In the genomic region with DNA sequence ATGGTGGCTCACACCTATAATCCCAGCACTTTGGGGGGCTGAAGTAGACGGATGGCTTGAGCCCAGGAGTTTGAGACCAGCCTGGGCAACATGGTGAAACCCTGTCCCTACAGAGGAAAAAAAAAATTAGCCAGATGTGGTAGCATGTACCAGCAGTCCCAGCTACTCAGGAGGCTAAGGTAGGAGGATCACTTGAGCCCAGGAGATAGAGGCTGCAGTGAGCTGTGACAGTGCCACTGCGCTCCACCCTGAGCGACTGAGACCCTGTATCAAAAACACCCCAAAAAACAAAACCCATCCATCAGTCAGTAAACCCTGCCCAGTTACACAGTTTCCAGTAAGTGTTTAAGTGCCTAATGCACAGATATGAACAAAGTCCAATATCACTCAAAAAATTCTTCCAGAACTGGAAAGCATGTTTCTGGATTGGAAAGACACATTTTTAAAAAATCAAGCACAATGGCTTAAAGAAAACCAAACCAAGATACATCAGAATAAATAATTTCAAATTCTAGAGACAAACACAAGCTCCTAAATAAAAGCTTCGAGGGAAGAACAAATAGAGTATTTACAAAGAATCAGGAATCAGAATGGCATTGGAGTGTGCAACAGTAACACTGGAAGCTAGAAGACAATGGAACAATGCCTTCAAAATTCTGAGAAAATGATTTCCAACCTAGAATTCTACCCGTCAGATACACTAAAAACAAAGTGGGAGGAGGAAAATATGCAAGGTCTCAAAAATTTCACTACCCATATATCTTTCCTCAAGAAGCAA, we compare ENCODE assay signal across 31 cellular contexts.
DNase-seq lines count a peak whose midpoint lies in the region; ATAC-seq, FAIRE-seq and TF ChIP-seq lines count a peak whose summit lies in the region.
"Had no signal": no experiment of that assay in that cellular context is flagged by ENCODE, and none has a peak within 500 bp of the region (broad histone marks: within the 10 kb centered on the region; RNA-seq: fewer than 3 reads in every experiment).

No MANE protein-coding gene starts in this region.

- no peak overlapping the region for H3K18ac ChIP-seq in H9 (ENCODE audit: insufficient read length, low read depth, low read length)

- TF ChIP-seq CTCF in HepG2 (CRISPR knock-in tag; IDR thresholded peaks at IDR 0.05) (no peak), right lobe of liver (IDR thresholded peaks at IDR 0.05) (no peak), H9 (conservative IDR thresholded peaks at IDR 0.05) (no peak), upper lobe of left lung (IDR thresholded peaks at IDR 0.05) (no peak)

- H3K9ac ChIP-seq in HepG2 (ENCODE audit: insufficient read depth, low read depth, low read length) = no peak overlapping the region
- H3K9ac ChIP-seq in H9 (ENCODE audit: extremely low read depth, insufficient read length, low read length) = no peak overlapping the region
- H3K9ac ChIP-seq: BLaER1 had no signal

- H3K4me1 ChIP-seq in HepG2 (ENCODE audit: insufficient read depth, low read length) = peaks cover 71% of the 10 kb centered on the region
- H3K4me1 ChIP-seq in right lobe of liver = peaks cover 0 to 61% (median 9%) of the 10 kb centered on the region in 4 donors
- H3K4me1 ChIP-seq in H9 (ENCODE audit: insufficient read depth, low read length) = no peaks in the 10 kb centered on the region; the same call in 1 of the 2 replicates
- peaks cover 0 to 8% (median 6%) of the 10 kb centered on the region in 4 donors for H3K4me1 ChIP-seq in upper lobe of left lung
- H3K4me1 ChIP-seq: adrenal gland, psoas muscle, SJCRH30 had no signal

- H2AFZ ChIP-seq in HepG2 (ENCODE audit: low read length) (no peak overlapping the region), H9 (ENCODE audit: low read length) (no peak overlapping the region)

- no peak overlapping the region for H3T11ph ChIP-seq in H9 (ENCODE audit: low read length)

- TF ChIP-seq EP300 in HepG2 (IDR thresholded peaks at IDR 0.05; ENCODE audit: low read depth in 2 of 2, low read length in 2 of 2) = no peak
- no peak for TF ChIP-seq EP300 in HepG2 (CRISPR knock-in tag; IDR thresholded peaks at IDR 0.05; ENCODE audit: borderline replicate concordance)
- no peak for TF ChIP-seq EP300 in upper lobe of left lung (IDR thresholded peaks at IDR 0.05)

- no peak overlapping the region for H2BK15ac ChIP-seq in H9 (ENCODE audit: low read depth, low read length)

- ATAC-seq in HepG2 (peak; percentile 20; the same call in 2 of the 3 replicates), right lobe of liver (no peak), upper lobe of left lung (ENCODE audit: low FRiP score in 2 of 2) (no peak)
- ATAC-seq in central memory CD8-positive, alpha-beta T cell (replicated peaks; ENCODE audit: extremely low read depth, poor library complexity, severe bottlenecking) = no peak
- no peak for ATAC-seq in activated CD8-positive, alpha-beta memory T cell treated with anti-CD3 and anti-CD28 coated beads, Interleukin-2, amount 10 ng/mL, durations not matched to agents 7 days and 5 days
- ATAC-seq: body of pancreas; natural killer cell treated with Interleukin-12 subunit alpha and Interleukin-12 subunit beta and Interleukin-15 and Interleukin-18, amount 100 ng/mL, for 72 hours; psoas muscle had no signal

- no peaks in the 10 kb centered on the region for H3K9me3 Mint-ChIP-seq in H9
- no peaks in the 10 kb centered on the region for H3K9me3 Mint-ChIP-seq in central memory CD8-positive, alpha-beta T cell
- H3K9me3 Mint-ChIP-seq in activated CD8-positive, alpha-beta memory T cell treated with anti-CD3 and anti-CD28 coated beads, Interleukin-2, amount 10 ng/mL, durations not matched to agents 7 days and 5 days (ENCODE audit: low read depth) = no peaks in the 10 kb centered on the region
- H3K9me3 Mint-ChIP-seq: activated CD4-positive, alpha-beta memory T cell treated with anti-CD3 and anti-CD28 coated beads, Interleukin-2, amount 10 ng/mL, durations not matched to agents 7 days and 5 days; natural killer cell treated with Interleukin-12 subunit alpha and Interleukin-12 subunit beta and Interleukin-15 and Interleukin-18, amount 100 ng/mL, for 72 hours had no signal

- H3K36me3 Mint-ChIP-seq in H9 (ENCODE audit: insufficient read depth in 1 of 3, low read depth in 3 of 3) = peaks cover 0 to 8% (median 7%) of the 10 kb centered on the region in 3 experiments; a peak in 4 of 7 replicates
- peaks cover 7% of the 10 kb centered on the region for H3K36me3 Mint-ChIP-seq in central memory CD8-positive, alpha-beta T cell (ENCODE audit: insufficient read depth)
- peaks cover 12% of the 10 kb centered on the region for H3K36me3 Mint-ChIP-seq in activated CD8-positive, alpha-beta memory T cell treated with anti-CD3 and anti-CD28 coated beads, Interleukin-2, amount 10 ng/mL, durations not matched to agents 7 days and 5 days
- H3K36me3 Mint-ChIP-seq: natural killer cell treated with Interleukin-12 subunit alpha and Interleukin-12 subunit beta and Interleukin-15 and Interleukin-18, amount 100 ng/mL, for 72 hours had no signal

- H3K23me2 ChIP-seq in H9 (ENCODE audit: insufficient read length, low read depth, low read length, poor library complexity, severe bottlenecking) = no peaks in the 10 kb centered on the region

- no peak overlapping the region for H4K8ac ChIP-seq in H9 (replicated peaks; ENCODE audit: insufficient read length, low read depth, low read length)

- DNase-seq in HepG2 (ENCODE audit: low spot score) (no peak), right lobe of liver (no peak), H9 (no peak), NCI-H2107 treated with DMSO at 0.1 percent for 48 hours (lab: John Stamatoyannopoulos, UW; ENCODE audit: unreplicated experiment) (no peak), upper lobe of left lung (no peak)
- no peak for DNase-seq in central memory CD8-positive, alpha-beta T cell (ENCODE audit: low spot score in 2 of 2)
- no peak for DNase-seq in activated CD8-positive, alpha-beta memory T cell treated with anti-CD3 and anti-CD28 coated beads, Interleukin-2, amount 10 ng/mL, durations not matched to agents 7 days and 5 days
- DNase-seq: activated CD4-positive, alpha-beta memory T cell treated with anti-CD3 and anti-CD28 coated beads, Interleukin-2, amount 10 ng/mL, durations not matched to agents 7 days and 5 days; activated effector memory CD4-positive, alpha-beta T cell treated with Interleukin-2 at 50 U/mL for 16 hours; adrenal gland; body of pancreas; cerebellar nuclear complex; DMS79 treated with DMSO at 0.1 percent for 48 hours; dorsolateral prefrontal cortex; KG1; MG63; NCI-H1105; NCI-H187; NCI-H2171; psoas muscle; RPMI8226; sigmoid colon; stimulated activated CD4-positive, alpha-beta T cell treated with anti-CD3 and anti-CD28 coated beads, Interleukin-12 subunit alpha, Interleukin-12 subunit beta, amount 100 ng/mL, for 4 hours; stimulated activated CD4-positive, alpha-beta T cell treated with anti-CD3 and anti-CD28 coated beads, Interleukin-4, amount 100 ng/mL, for 24 hours; SW 1271; transverse colon had no signal

- H3K79me2 ChIP-seq in HepG2 (ENCODE audit: insufficient read depth, low read length) (peaks cover 93% of the 10 kb centered on the region), H9 (ENCODE audit: insufficient read depth, low read length) (peaks cover 8% of the 10 kb centered on the region; the same call in 1 of the 2 replicates)

- H3K56ac ChIP-seq in H9 (ENCODE audit: insufficient read length, low read depth, low read length) = no peak overlapping the region

- no peaks in the 10 kb centered on the region for H3K27me3 ChIP-seq in HepG2 (ENCODE audit: control insufficient read depth in 1 of 2, insufficient read depth in 2 of 2, low read length in 2 of 2)
- H3K27me3 ChIP-seq in right lobe of liver = no peaks in the 10 kb centered on the region
- H3K27me3 ChIP-seq in H9 (ENCODE audit: insufficient read depth, low read length) = no peaks in the 10 kb centered on the region
- no peaks in the 10 kb centered on the region for H3K27me3 ChIP-seq in upper lobe of left lung
- H3K27me3 ChIP-seq: adrenal gland, BLaER1, body of pancreas, dorsolateral prefrontal cortex, MG63, sigmoid colon, SJCRH30, transverse colon had no signal

- H4K5ac ChIP-seq in H9 (ENCODE audit: insufficient read length, low read depth, low read length) = no peak overlapping the region

- WGBS in HepG2 (ENCODE audit: low lambda C conversion rate) = 87% methylated on average over 5 of the region's 5 CpGs
- WGBS in right lobe of liver (ENCODE audit: insufficient coverage, low coverage, low lambda C conversion rate, missing lambda C conversion rate) = 71% methylated on average over 3 of the region's 5 CpGs
- WGBS in H9 (ENCODE audit: extremely low coverage, insufficient read length, low lambda C conversion rate) = no CpG with 5 or more reads among the region's 5 CpGs
- WGBS in upper lobe of left lung, 2 donors = 92 to 97% methylated on average over 5 of the region's 5 CpGs

- no peak for FAIRE-seq in HepG2 (lab: Jason Lieb, UNC)
- FAIRE-seq: frontal cortex, HTR-8/SVneo had no signal

- H3K9me3 ChIP-seq in HepG2 (ENCODE audit: low read length) (no peaks in the 10 kb centered on the region), right lobe of liver (no peaks in the 10 kb centered on the region), H9 (ENCODE audit: control insufficient read depth, low read depth, low read length) (no peaks in the 10 kb centered on the region), upper lobe of left lung (no peaks in the 10 kb centered on the region)
- H3K9me3 ChIP-seq: adrenal gland, BLaER1, MG63, psoas muscle, sigmoid colon, SJCRH30, transverse colon had no signal

- intact Hi-C loops in HepG2 (cut with micrococcal nuclease; ENCODE audit: unreplicated experiment) (loop anchor here (5.0 to 10.0 kb wide), 3 partner anchors 69 to 327 kb away; no protein-coding TSS in a partner anchor), right lobe of liver (cut with DNase I) (no loop called here)

- H3K4me3 Mint-ChIP-seq in H9 = no peak overlapping the region
- H3K4me3 Mint-ChIP-seq in central memory CD8-positive, alpha-beta T cell = no peak overlapping the region
- H3K4me3 Mint-ChIP-seq in activated CD8-positive, alpha-beta memory T cell treated with anti-CD3 and anti-CD28 coated beads, Interleukin-2, amount 10 ng/mL, durations not matched to agents 7 days and 5 days = no peak overlapping the region
- H3K4me3 Mint-ChIP-seq: activated CD4-positive, alpha-beta memory T cell treated with anti-CD3 and anti-CD28 coated beads, Interleukin-2, amount 10 ng/mL, durations not matched to agents 7 days and 5 days; natural killer cell treated with Interleukin-12 subunit alpha and Interleukin-12 subunit beta and Interleukin-15 and Interleukin-18, amount 100 ng/mL, for 72 hours had no signal

- in situ Hi-C loops in HepG2 (cut with HindIII; ENCODE audit: extremely low pct_ligation_motif_present, low pct_unique_long_range_greater_than_20kb) = no loop called here

- peaks cover 26 to 33% of the 10 kb centered on the region in 2 experiments for H3K4me1 Mint-ChIP-seq in H9
- peaks cover 58% of the 10 kb centered on the region for H3K4me1 Mint-ChIP-seq in central memory CD8-positive, alpha-beta T cell
- H3K4me1 Mint-ChIP-seq in activated CD8-positive, alpha-beta memory T cell treated with anti-CD3 and anti-CD28 coated beads, Interleukin-2, amount 10 ng/mL, durations not matched to agents 7 days and 5 days = peaks cover 18% of the 10 kb centered on the region

- H3K4me2 ChIP-seq in HepG2 (ENCODE audit: low read depth, low read length) (no peak overlapping the region), H9 (ENCODE audit: insufficient read depth, insufficient read length, low read length) (no peak overlapping the region)
- H3K4me2 ChIP-seq: BLaER1 had no signal

- peaks cover 14% of the 10 kb centered on the region; the same call in 1 of the 2 replicates for H4K20me1 ChIP-seq in HepG2 (ENCODE audit: insufficient read depth, low read length)
- no peaks in the 10 kb centered on the region for H4K20me1 ChIP-seq in H9 (ENCODE audit: control insufficient read depth, insufficient read depth, insufficient read length)

- H3K79me1 ChIP-seq in H9 (ENCODE audit: insufficient read depth, low read depth, low read length, poor library complexity, severe bottlenecking) = peaks cover 7% of the 10 kb centered on the region

- H2BK12ac ChIP-seq in H9 (ENCODE audit: insufficient read length, low read depth, low read length) = no peak overlapping the region

- peak overlapping the region in 2 of 3 experiments; percentile 0 to 56; a peak in 3 of 7 replicates for H3K27ac Mint-ChIP-seq in H9
- peak overlapping the region; percentile 68 for H3K27ac Mint-ChIP-seq in central memory CD8-positive, alpha-beta T cell (ENCODE audit: low read depth)
- H3K27ac Mint-ChIP-seq in activated CD8-positive, alpha-beta memory T cell treated with anti-CD3 and anti-CD28 coated beads, Interleukin-2, amount 10 ng/mL, durations not matched to agents 7 days and 5 days = no peak overlapping the region
- H3K27ac Mint-ChIP-seq: activated CD4-positive, alpha-beta memory T cell treated with anti-CD3 and anti-CD28 coated beads, Interleukin-2, amount 10 ng/mL, durations not matched to agents 7 days and 5 days; natural killer cell treated with Interleukin-12 subunit alpha and Interleukin-12 subunit beta and Interleukin-15 and Interleukin-18, amount 100 ng/mL, for 72 hours had no signal

- no peak for TF ChIP-seq POLR2A in HepG2 (IDR thresholded peaks at IDR 0.05; ENCODE audit: insufficient read depth in 1 of 2, low read depth in 2 of 2, low read length in 2 of 2)
- no peak for TF ChIP-seq POLR2A in right lobe of liver (IDR thresholded peaks at IDR 0.05)
- TF ChIP-seq POLR2A in upper lobe of left lung (IDR thresholded peaks at IDR 0.05) = no peak

- H3K4ac ChIP-seq in H9 (ENCODE audit: low read depth, low read length) = no peak overlapping the region

- no peak overlapping the region for H2BK120ac ChIP-seq in H9 (ENCODE audit: low read depth, low read length, poor library complexity, severe bottlenecking)

- H3K27ac ChIP-seq in HepG2 (ENCODE audit: extremely low read length, insufficient read depth, low read length) (peak overlapping the region; percentile 61), right lobe of liver (no peak overlapping the region), H9 (ENCODE audit: insufficient read length, low read depth, low read length) (no peak overlapping the region), upper lobe of left lung (no peak overlapping the region)
- H3K27ac ChIP-seq: adrenal gland, BLaER1, body of pancreas, dorsolateral prefrontal cortex, psoas muscle, sigmoid colon, SJCRH30, transverse colon had no signal

- no peak overlapping the region for H3K14ac ChIP-seq in H9 (ENCODE audit: insufficient read depth, low read length)

- CTCF ChIA-PET in HepG2 (lab: Yijun Ruan, JAX; ENCODE audit: low intra/inter-chr PET ratio, low total read pairs) = no interaction called here
- CTCF ChIA-PET in activated CD8-positive, alpha-beta memory T cell treated with anti-CD3 and anti-CD28 coated beads, Interleukin-2, amount 10 ng/mL, durations not matched to agents 7 days and 5 days (lab: Charles Lee) = interaction anchor here (0.9 to 3.2 kb wide), 11 partner anchors 11 to 116 kb away, joined by 3 to 18 read pairs (median 4); partner anchors contain the start of gene TLK1

- H3K4me3 ChIP-seq in HepG2 (replicated peaks in 1 of 3; ENCODE audit: insufficient read depth in 1 of 3, low read depth in 2 of 3, low read length in 3 of 3) (no peak overlapping the region), right lobe of liver (no peak overlapping the region), upper lobe of left lung (no peak overlapping the region)
- H3K4me3 ChIP-seq: adrenal gland, BLaER1, body of pancreas, dorsolateral prefrontal cortex, MG63, psoas muscle, sigmoid colon, SJCRH30, transverse colon had no signal

- no peak overlapping the region for H4K91ac ChIP-seq in H9 (ENCODE audit: insufficient read length, low read depth, low read length)

- H2BK20ac ChIP-seq in H9 (ENCODE audit: low read depth, low read length, poor library complexity, severe bottlenecking) = no peak overlapping the region

- H2AK5ac ChIP-seq in H9 (ENCODE audit: insufficient read length, low read length) = no peak overlapping the region

- no peak overlapping the region for H3K23ac ChIP-seq in H9 (ENCODE audit: insufficient read length, low read depth, low read length)

- no TSS peak for BruUV-seq in HepG2 (replicated peaks; lab: Mats Ljungman, UMichigan)

- no peak for TF ChIP-seq RAD21 in HepG2 (CRISPR knock-in tag; IDR thresholded peaks at IDR 0.05)

- no peak overlapping the region for H2BK5ac ChIP-seq in H9 (ENCODE audit: insufficient read length, low read length)

- POLR2A ChIA-PET in HepG2 (lab: Yijun Ruan, JAX) = interaction anchor here (1.1 kb wide), 1 partner anchor 79 kb away, joined by 3 read pairs; no protein-coding TSS in a partner anchor

- H3K36me3 ChIP-seq in HepG2 (replicated peaks in 1 of 2; ENCODE audit: control insufficient read depth in 1 of 2, insufficient read depth in 2 of 2, low read length in 2 of 2) (peaks cover 0 to 5% of the 10 kb centered on the region in 2 experiments; a peak in 4 of 5 replicates), right lobe of liver (no peaks in the 10 kb centered on the region), upper lobe of left lung (no peaks in the 10 kb centered on the region)
- H3K36me3 ChIP-seq: adrenal gland, MG63, sigmoid colon, SJCRH30, transverse colon had no signal

- no peaks in the 10 kb centered on the region for H3K27me3 Mint-ChIP-seq in H9 (ENCODE audit: low read depth)
- H3K27me3 Mint-ChIP-seq in central memory CD8-positive, alpha-beta T cell = no peaks in the 10 kb centered on the region
- no peaks in the 10 kb centered on the region for H3K27me3 Mint-ChIP-seq in activated CD8-positive, alpha-beta memory T cell treated with anti-CD3 and anti-CD28 coated beads, Interleukin-2, amount 10 ng/mL, durations not matched to agents 7 days and 5 days
- H3K27me3 Mint-ChIP-seq: activated CD4-positive, alpha-beta memory T cell treated with anti-CD3 and anti-CD28 coated beads, Interleukin-2, amount 10 ng/mL, durations not matched to agents 7 days and 5 days; natural killer cell treated with Interleukin-12 subunit alpha and Interleukin-12 subunit beta and Interleukin-15 and Interleukin-18, amount 100 ng/mL, for 72 hours had no signal
